In genomic region chr2:168726375-168726774, GRCh38 we compare ENCODE assay signal across 17 cellular contexts.
"Had no signal": no experiment of that assay in that cellular context is flagged by ENCODE, and none has a peak within 500 bp of the region (broad histone marks: within the 10 kb centered on the region; RNA-seq: fewer than 3 reads in every experiment).

No MANE protein-coding gene starts in this region.

- H3K27ac ChIP-seq: dorsolateral prefrontal cortex, esophagus muscularis mucosa, stomach, thoracic aorta had no signal

- H3K36me3 ChIP-seq: thoracic aorta had no signal

- H3K27me3 ChIP-seq: dorsolateral prefrontal cortex, esophagus muscularis mucosa, stomach had no signal

- H3K4me3 ChIP-seq: dorsolateral prefrontal cortex, esophagus muscularis mucosa, stomach, thoracic aorta had no signal

- H3K9me3 ChIP-seq: esophagus muscularis mucosa, stomach, thoracic aorta had no signal

- ATAC-seq: activated T-cell treated with anti-CD3 and anti-CD28 coated beads, Interleukin-2, amount 50 U/mL, for 72 hours; left cardiac atrium; naive thymus-derived CD4-positive, alpha-beta T cell had no signal

- FAIRE-seq: bronchial epithelial cell had no signal

- DNase-seq: activated CD4-positive, alpha-beta memory T cell treated with anti-CD3 and anti-CD28 coated beads, Interleukin-2, amount 10 ng/mL, durations not matched to agents 7 days and 5 days; activated naive CD8-positive, alpha-beta T cell treated with anti-CD3 and anti-CD28 coated beads, Interleukin-2, amount 10 ng/mL, durations not matched to agents 7 days and 5 days; activated T-cell treated with anti-CD3 and anti-CD28 coated beads, Interleukin-2, amount 50 U/mL, for 72 hours; aorta; dorsolateral prefrontal cortex; glutamatergic neuron; immature natural killer cell; left cardiac atrium; mammary epithelial cell; naive thymus-derived CD4-positive, alpha-beta T cell; retina; stimulated activated CD4-positive, alpha-beta T cell treated with anti-CD3 and anti-CD28 coated beads, Interleukin-15, amount 100 ng/mL, for 24 hours; stimulated activated CD4-positive, alpha-beta T cell treated with anti-CD3 and anti-CD28 coated beads, Interleukin-4, amount 100 ng/mL, for 24 hours; stomach had no signal
